In genomic region chr16:86714166-86714565, GRCh38 we compare ENCODE assay signal across 25 cellular contexts.
DNase-seq lines count a peak whose midpoint lies in the region; ATAC-seq, FAIRE-seq and TF ChIP-seq lines count a peak whose summit lies in the region.
"Had no signal": no experiment of that assay in that cellular context is flagged by ENCODE, and none has a peak within 500 bp of the region (broad histone marks: within the 10 kb centered on the region; RNA-seq: fewer than 3 reads in every experiment).

No MANE protein-coding gene starts in this region.

- TF ChIP-seq POLR2A in A549 (IDR thresholded peaks at IDR 0.05; ENCODE audit: low read length): no peak
- no peak for TF ChIP-seq POLR2A in H54 (IDR thresholded peaks at IDR 0.05; ENCODE audit: low read depth, low read length)

- DNase-seq in A549 (ENCODE audit: low read depth in 1 of 2, low spot score in 1 of 2) (no peak), H54 (ENCODE audit: insufficient read length, low spot score) (peak; percentile 35), SJCRH30 (peak; percentile 8 to 37), hepatic stellate cell (ENCODE audit: low spot score) (peak; percentile 54), foreskin keratinocyte (no peak), DMS 273 (lab: John Stamatoyannopoulos, UW; ENCODE audit: unreplicated experiment) (no peak), NCI-H2107 (lab: John Stamatoyannopoulos, UW) (no peak)
- no peak for DNase-seq in stimulated activated CD8-positive, alpha-beta memory T cell treated with anti-CD3 and anti-CD28 coated beads, Interleukin-4, amount 100 ng/mL, for 48 hours
- DNase-seq: activated CD4-positive, alpha-beta T cell treated with anti-CD3 and anti-CD28 coated beads, Interleukin-2, amount 50 U/mL, for 4 hours; anterior cingulate cortex; CD4-positive, alpha-beta memory T cell; DMS53; effector CD8-positive, alpha-beta T cell; heart left ventricle; Kasumi-1; NCI-H524; posterior cingulate gyrus; stimulated activated CD4-positive, alpha-beta T cell treated with anti-CD3 and anti-CD28 coated beads, Interleukin-2, amount 100 ng/mL, for 24 hours; stomach; T-helper 1 cell; upper lobe of left lung; WERI-Rb-1 had no signal

- TF ChIP-seq CTCF in A549 (IDR thresholded peaks at IDR 0.05) (no peak), foreskin keratinocyte (conservative IDR thresholded peaks at IDR 0.05) (no peak)

- TF ChIP-seq EP300 in A549 (IDR thresholded peaks at IDR 0.05): no peak

- FAIRE-seq in A549 (lab: Jason Lieb, UNC) (no peak), H54 (lab: Jason Lieb, UNC) (no peak)
- FAIRE-seq: keratinocyte had no signal

- no peak for TF ChIP-seq RAD21 in A549 (conservative IDR thresholded peaks at IDR 0.05 in 1 of 2, IDR thresholded peaks at IDR 0.05 in 1 of 2)

- ATAC-seq in A549 (no peak), foreskin keratinocyte (no peak)
- ATAC-seq: heart left ventricle; natural killer cell treated with Interleukin-12 subunit alpha and Interleukin-12 subunit beta and Interleukin-15 and Interleukin-18, amount 100 ng/mL, for 72 hours; Right ventricle myocardium inferior had no signal

- H3K9me3 ChIP-seq in A549 (no peaks in the 10 kb centered on the region; the same call in 2 of the 3 replicates), SJCRH30 (replicated peaks) (no peaks in the 10 kb centered on the region)
- H3K9me3 ChIP-seq: heart left ventricle had no signal

- CTCF ChIA-PET in A549 (lab: Yijun Ruan, JAX): no interaction called here

- whole genome bisulfite sequencing in A549 (ENCODE audit: missing lambda C conversion rate): 43% methylated on average over 4 of the region's 4 CpGs

- H3K4me2 ChIP-seq in A549: no peak overlapping the region

- POLR2A ChIA-PET in A549 (lab: Yijun Ruan, JAX): no interaction called here

- no peak overlapping the region for H3K4me3 ChIP-seq in A549
- H3K4me3 ChIP-seq in SJCRH30: no peak overlapping the region
- H3K4me3 ChIP-seq: heart left ventricle, stomach, upper lobe of left lung had no signal

- no peaks in the 10 kb centered on the region for H3K36me3 ChIP-seq in SJCRH30
- H3K36me3 ChIP-seq: heart left ventricle, stomach, upper lobe of left lung, WERI-Rb-1 had no signal

- H3K27ac ChIP-seq in A549: no peak overlapping the region
- H3K27ac ChIP-seq in SJCRH30: no peak overlapping the region
- no peak overlapping the region for H3K27ac ChIP-seq in foreskin keratinocyte
- H3K27ac ChIP-seq: heart left ventricle, stomach, upper lobe of left lung, WERI-Rb-1 had no signal

- no peaks in the 10 kb centered on the region for H3K27me3 ChIP-seq in SJCRH30
- H3K27me3 ChIP-seq in foreskin keratinocyte: no peaks in the 10 kb centered on the region
- H3K27me3 ChIP-seq: upper lobe of left lung had no signal

- H3K4me1 ChIP-seq in A549 (no peaks in the 10 kb centered on the region), SJCRH30 (peaks cover 2% of the 10 kb centered on the region; the same call in 1 of the 2 replicates), foreskin keratinocyte (no peaks in the 10 kb centered on the region)
- H3K4me1 ChIP-seq: heart left ventricle, stomach, upper lobe of left lung had no signal

TF ChIP-seq in A549, 52 proteins besides CTCF, POLR2A, EP300 and RAD21:
- TF ChIP-seq TP53 (CRISPR knock-in tag; IDR thresholded peaks at IDR 0.05) (no peak), REST (IDR thresholded peaks at IDR 0.05) (peak; percentile 73)
TF ChIP-seq in A549: peak in this region for 1.

Comparison
In these comparisons a context has a peak if more than half of its experiments do, and no peak if none do; other contexts are left out.
1. DNase-seq: peak in H54 (single experiment), SJCRH30 (2 of 2) and hepatic stellate cell (single experiment); none in A549 (0 of 2), foreskin keratinocyte (0 of 2), stimulated activated CD8-positive, alpha-beta memory T cell treated with anti-CD3 and anti-CD28 coated beads, Interleukin-4, amount 100 ng/mL, for 48 hours (single experiment), DMS 273 (single experiment) and NCI-H2107 (single experiment).